ENCODE assay signal across 7 cellular contexts in genomic region chr14:70939693-70940092, GRCh38. TPM values are rescaled to one million over a fixed set of nuclear protein-coding genes. Genes with fewer than 3 reads are reported as not detected.
DNase-seq lines count a peak whose midpoint lies in the region; ATAC-seq lines count a peak whose summit lies in the region.
"Not testable (repeated sequence)": the region's sequence is repeated elsewhere in the genome, so short reads cannot be mapped to it uniquely, and the experiment has no call there.

No MANE protein-coding gene starts in this region.

- H3K27me3 ChIP-seq in CD8-positive, alpha-beta memory T cell (ENCODE audit: insufficient read depth, low read length, poor library complexity, severe bottlenecking); naive thymus-derived CD4-positive, alpha-beta T cell (ENCODE audit: control insufficient read depth in 2 of 2, insufficient read depth in 2 of 2, low read length in 2 of 2): not testable (repeated sequence)

- not testable (repeated sequence) for H3K27me3 Mint-ChIP-seq in CD8-positive, alpha-beta memory T cell; activated CD4-positive, alpha-beta T cell treated with anti-CD3 and anti-CD28 coated beads, Interleukin-2, amount 10 ng/mL, durations not matched to agents 24 days and 14 days; activated CD8-positive, alpha-beta memory T cell treated with anti-CD3 and anti-CD28 coated beads, Interleukin-2, amount 10 ng/mL, durations not matched to agents 7 days and 5 days; activated T-helper 2 cell treated with anti-CD3 and anti-CD28 coated beads, Interferon-gamma antibody, Interleukin-2, Interleukin-4, amounts not matched to agents 10 μg/mL and 5 μg/mL and 100 μg/mL, durations not matched to agents 14 hours and 24 hours and 36 hours (ENCODE audit: low read depth); activated naive CD8-positive, alpha-beta T cell treated with anti-CD3 and anti-CD28 coated beads, Interleukin-2, amount 10 ng/mL, durations not matched to agents 7 days and 5 days; naive thymus-derived CD4-positive, alpha-beta T cell; stimulated activated naive B cell treated with anti-CD40 and anti-IgM and Interleukin-4, amounts not matched to agents 10 μg/mL and 1 μg/mL and 100 μg/mL, for 72 hours

- H3K27ac Mint-ChIP-seq in CD8-positive, alpha-beta memory T cell, result peak overlapping the region in 7 of 8 donors; percentile 88 to 98 (median 93)
- peak overlapping the region; percentile 81 for H3K27ac Mint-ChIP-seq in activated CD4-positive, alpha-beta T cell treated with anti-CD3 and anti-CD28 coated beads, Interleukin-2, amount 10 ng/mL, durations not matched to agents 24 days and 14 days
- H3K27ac Mint-ChIP-seq in activated CD8-positive, alpha-beta memory T cell treated with anti-CD3 and anti-CD28 coated beads, Interleukin-2, amount 10 ng/mL, durations not matched to agents 7 days and 5 days, result peak overlapping the region; percentile 42
- H3K27ac Mint-ChIP-seq in activated T-helper 2 cell treated with anti-CD3 and anti-CD28 coated beads, Interferon-gamma antibody, Interleukin-2, Interleukin-4, amounts not matched to agents 10 μg/mL and 5 μg/mL and 100 μg/mL, durations not matched to agents 14 hours and 24 hours and 36 hours, result peak overlapping the region; percentile 6
- H3K27ac Mint-ChIP-seq in activated naive CD8-positive, alpha-beta T cell treated with anti-CD3 and anti-CD28 coated beads, Interleukin-2, amount 10 ng/mL, durations not matched to agents 7 days and 5 days, result not testable (repeated sequence)
- peak overlapping the region; percentile 80 to 99 (median 92) for H3K27ac Mint-ChIP-seq in naive thymus-derived CD4-positive, alpha-beta T cell
- peak overlapping the region; percentile 53 for H3K27ac Mint-ChIP-seq in stimulated activated naive B cell treated with anti-CD40 and anti-IgM and Interleukin-4, amounts not matched to agents 10 μg/mL and 1 μg/mL and 100 μg/mL, for 72 hours

- not testable (repeated sequence) for DNase-seq in CD8-positive, alpha-beta memory T cell; activated CD4-positive, alpha-beta T cell treated with anti-CD3 and anti-CD28 coated beads, Interleukin-2, amount 10 ng/mL, durations not matched to agents 24 days and 14 days; activated CD8-positive, alpha-beta memory T cell treated with anti-CD3 and anti-CD28 coated beads, Interleukin-2, amount 10 ng/mL, durations not matched to agents 7 days and 5 days; activated T-helper 2 cell treated with anti-CD3 and anti-CD28 coated beads, Interferon-gamma antibody, Interleukin-2, Interleukin-4, amounts not matched to agents 10 μg/mL and 5 μg/mL and 100 μg/mL, durations not matched to agents 14 hours and 24 hours and 36 hours (ENCODE audit: low spot score); activated naive CD8-positive, alpha-beta T cell treated with anti-CD3 and anti-CD28 coated beads, Interleukin-2, amount 10 ng/mL, durations not matched to agents 7 days and 5 days; naive thymus-derived CD4-positive, alpha-beta T cell; stimulated activated naive B cell treated with anti-CD40 and anti-IgM and Interleukin-4, amounts not matched to agents 10 μg/mL and 1 μg/mL and 100 μg/mL, for 72 hours

- peak overlapping the region in 6 of 7 donors; percentile 54 to 83 (median 74) for H3K4me3 Mint-ChIP-seq in CD8-positive, alpha-beta memory T cell
- H3K4me3 Mint-ChIP-seq in activated CD4-positive, alpha-beta T cell treated with anti-CD3 and anti-CD28 coated beads, Interleukin-2, amount 10 ng/mL, durations not matched to agents 24 days and 14 days, result peak overlapping the region; percentile 21
- not testable (repeated sequence) for H3K4me3 Mint-ChIP-seq in activated CD8-positive, alpha-beta memory T cell treated with anti-CD3 and anti-CD28 coated beads, Interleukin-2, amount 10 ng/mL, durations not matched to agents 7 days and 5 days; activated T-helper 2 cell treated with anti-CD3 and anti-CD28 coated beads, Interferon-gamma antibody, Interleukin-2, Interleukin-4, amounts not matched to agents 10 μg/mL and 5 μg/mL and 100 μg/mL, durations not matched to agents 14 hours and 24 hours and 36 hours (ENCODE audit: low read depth); stimulated activated naive B cell treated with anti-CD40 and anti-IgM and Interleukin-4, amounts not matched to agents 10 μg/mL and 1 μg/mL and 100 μg/mL, for 72 hours
- peak overlapping the region; percentile 5 for H3K4me3 Mint-ChIP-seq in activated naive CD8-positive, alpha-beta T cell treated with anti-CD3 and anti-CD28 coated beads, Interleukin-2, amount 10 ng/mL, durations not matched to agents 7 days and 5 days
- peak overlapping the region in 9 of 10 donors; percentile 5 to 74 (median 61) for H3K4me3 Mint-ChIP-seq in naive thymus-derived CD4-positive, alpha-beta T cell

- not testable (repeated sequence) for H3K9me3 ChIP-seq in CD8-positive, alpha-beta memory T cell (ENCODE audit: low read length)
- peaks cover 0 to 21% (median 12%) of the 10 kb centered on the region in 3 experiments for H3K9me3 ChIP-seq in naive thymus-derived CD4-positive, alpha-beta T cell (ENCODE audit: control insufficient read depth in 2 of 3, low read length in 3 of 3)

- peaks cover 6 to 47% (median 31%) of the 10 kb centered on the region in 5 donors for H3K9me3 Mint-ChIP-seq in CD8-positive, alpha-beta memory T cell
- peaks cover 42% of the 10 kb centered on the region for H3K9me3 Mint-ChIP-seq in activated CD4-positive, alpha-beta T cell treated with anti-CD3 and anti-CD28 coated beads, Interleukin-2, amount 10 ng/mL, durations not matched to agents 24 days and 14 days
- H3K9me3 Mint-ChIP-seq in activated CD8-positive, alpha-beta memory T cell treated with anti-CD3 and anti-CD28 coated beads, Interleukin-2, amount 10 ng/mL, durations not matched to agents 7 days and 5 days (ENCODE audit: low read depth), result peaks cover 26% of the 10 kb centered on the region
- H3K9me3 Mint-ChIP-seq in activated T-helper 2 cell treated with anti-CD3 and anti-CD28 coated beads, Interferon-gamma antibody, Interleukin-2, Interleukin-4, amounts not matched to agents 10 μg/mL and 5 μg/mL and 100 μg/mL, durations not matched to agents 14 hours and 24 hours and 36 hours, result peaks cover 54% of the 10 kb centered on the region
- H3K9me3 Mint-ChIP-seq in activated naive CD8-positive, alpha-beta T cell treated with anti-CD3 and anti-CD28 coated beads, Interleukin-2, amount 10 ng/mL, durations not matched to agents 7 days and 5 days, result peaks cover 30% of the 10 kb centered on the region
- peaks cover 18 to 73% (median 53%) of the 10 kb centered on the region in 11 donors for H3K9me3 Mint-ChIP-seq in naive thymus-derived CD4-positive, alpha-beta T cell
- H3K9me3 Mint-ChIP-seq in stimulated activated naive B cell treated with anti-CD40 and anti-IgM and Interleukin-4, amounts not matched to agents 10 μg/mL and 1 μg/mL and 100 μg/mL, for 72 hours, result peaks cover 17 to 30% of the 10 kb centered on the region in 2 donors

- H3K4me1 ChIP-seq in CD8-positive, alpha-beta memory T cell (ENCODE audit: insufficient read depth, low read length), result peaks cover 27% of the 10 kb centered on the region
- peaks cover 25 to 29% of the 10 kb centered on the region in 2 donors for H3K4me1 ChIP-seq in naive thymus-derived CD4-positive, alpha-beta T cell (ENCODE audit: control insufficient read depth in 2 of 2, insufficient read depth in 2 of 2, low read length in 2 of 2)

- H3K4me1 Mint-ChIP-seq in CD8-positive, alpha-beta memory T cell, result peaks cover 87 to 97% (median 88%) of the 10 kb centered on the region in 3 donors
- peaks cover 62% of the 10 kb centered on the region for H3K4me1 Mint-ChIP-seq in activated CD4-positive, alpha-beta T cell treated with anti-CD3 and anti-CD28 coated beads, Interleukin-2, amount 10 ng/mL, durations not matched to agents 24 days and 14 days
- H3K4me1 Mint-ChIP-seq in activated CD8-positive, alpha-beta memory T cell treated with anti-CD3 and anti-CD28 coated beads, Interleukin-2, amount 10 ng/mL, durations not matched to agents 7 days and 5 days, result peaks cover 75% of the 10 kb centered on the region
- peaks cover 58% of the 10 kb centered on the region for H3K4me1 Mint-ChIP-seq in activated T-helper 2 cell treated with anti-CD3 and anti-CD28 coated beads, Interferon-gamma antibody, Interleukin-2, Interleukin-4, amounts not matched to agents 10 μg/mL and 5 μg/mL and 100 μg/mL, durations not matched to agents 14 hours and 24 hours and 36 hours (ENCODE audit: low read depth)
- peaks cover 51% of the 10 kb centered on the region for H3K4me1 Mint-ChIP-seq in activated naive CD8-positive, alpha-beta T cell treated with anti-CD3 and anti-CD28 coated beads, Interleukin-2, amount 10 ng/mL, durations not matched to agents 7 days and 5 days
- peaks cover 53 to 91% (median 84%) of the 10 kb centered on the region in 7 donors for H3K4me1 Mint-ChIP-seq in naive thymus-derived CD4-positive, alpha-beta T cell
- H3K4me1 Mint-ChIP-seq in stimulated activated naive B cell treated with anti-CD40 and anti-IgM and Interleukin-4, amounts not matched to agents 10 μg/mL and 1 μg/mL and 100 μg/mL, for 72 hours, result peaks cover 20 to 46% of the 10 kb centered on the region in 2 donors

- POLR2A ChIA-PET in CD8-positive, alpha-beta memory T cell (lab: Charles Lee); activated naive CD8-positive, alpha-beta T cell treated with anti-CD3 and anti-CD28 coated beads, Interleukin-2, amount 10 ng/mL, durations not matched to agents 7 days and 5 days (lab: Charles Lee): not testable (repeated sequence)
- POLR2A ChIA-PET in naive thymus-derived CD4-positive, alpha-beta T cell (lab: Charles Lee), result interaction anchor here (3.5 to 3.9 kb wide), 2 partner anchors 14 to 34 kb away, joined by 35 to 68 read pairs; partner anchors contain the start of gene PCNX1

- ATAC-seq in activated CD8-positive, alpha-beta memory T cell treated with anti-CD3 and anti-CD28 coated beads, Interleukin-2, amount 10 ng/mL, durations not matched to agents 7 days and 5 days; activated naive CD8-positive, alpha-beta T cell treated with anti-CD3 and anti-CD28 coated beads, Interleukin-2, amount 10 ng/mL, durations not matched to agents 7 days and 5 days (ENCODE audit: low read depth); naive thymus-derived CD4-positive, alpha-beta T cell; stimulated activated naive B cell treated with anti-CD40 and anti-IgM and Interleukin-4, amounts not matched to agents 10 μg/mL and 1 μg/mL and 100 μg/mL, for 72 hours (replicated peaks): not testable (repeated sequence)

- peaks cover 15 to 56% (median 34%) of the 10 kb centered on the region in 3 donors for H3K36me3 Mint-ChIP-seq in CD8-positive, alpha-beta memory T cell
- H3K36me3 Mint-ChIP-seq in activated CD4-positive, alpha-beta T cell treated with anti-CD3 and anti-CD28 coated beads, Interleukin-2, amount 10 ng/mL, durations not matched to agents 24 days and 14 days (ENCODE audit: low read depth), result peaks cover 70% of the 10 kb centered on the region
- peaks cover 65% of the 10 kb centered on the region for H3K36me3 Mint-ChIP-seq in activated CD8-positive, alpha-beta memory T cell treated with anti-CD3 and anti-CD28 coated beads, Interleukin-2, amount 10 ng/mL, durations not matched to agents 7 days and 5 days
- peaks cover 91% of the 10 kb centered on the region for H3K36me3 Mint-ChIP-seq in activated T-helper 2 cell treated with anti-CD3 and anti-CD28 coated beads, Interferon-gamma antibody, Interleukin-2, Interleukin-4, amounts not matched to agents 10 μg/mL and 5 μg/mL and 100 μg/mL, durations not matched to agents 14 hours and 24 hours and 36 hours (ENCODE audit: low read depth)
- peaks cover 76% of the 10 kb centered on the region for H3K36me3 Mint-ChIP-seq in activated naive CD8-positive, alpha-beta T cell treated with anti-CD3 and anti-CD28 coated beads, Interleukin-2, amount 10 ng/mL, durations not matched to agents 7 days and 5 days
- peaks cover 40 to 85% (median 57%) of the 10 kb centered on the region in 5 donors for H3K36me3 Mint-ChIP-seq in naive thymus-derived CD4-positive, alpha-beta T cell
- H3K36me3 Mint-ChIP-seq in stimulated activated naive B cell treated with anti-CD40 and anti-IgM and Interleukin-4, amounts not matched to agents 10 μg/mL and 1 μg/mL and 100 μg/mL, for 72 hours, result peaks cover 42 to 61% of the 10 kb centered on the region in 2 donors

- not testable (repeated sequence) for H3K36me3 ChIP-seq in CD8-positive, alpha-beta memory T cell (ENCODE audit: insufficient read depth, low read length)
- H3K36me3 ChIP-seq in naive thymus-derived CD4-positive, alpha-beta T cell (ENCODE audit: control insufficient read depth in 2 of 3, insufficient read depth in 3 of 3, low read length in 3 of 3), result peaks cover 0 to 13% (median under 1%) of the 10 kb centered on the region in 3 experiments

- not testable (repeated sequence) for H3K27ac ChIP-seq in CD8-positive, alpha-beta memory T cell (ENCODE audit: low read depth, low read length); naive thymus-derived CD4-positive, alpha-beta T cell (ENCODE audit: low read depth, low read length)

- H3K4me3 ChIP-seq in CD8-positive, alpha-beta memory T cell (ENCODE audit: low read length); naive thymus-derived CD4-positive, alpha-beta T cell (ENCODE audit: low read length): not testable (repeated sequence)

- CTCF ChIA-PET in CD8-positive, alpha-beta memory T cell (lab: Charles Lee), result interaction anchor here (2.7 to 4.2 kb wide), 3 partner anchors 10 to 34 kb away, joined by 11 to 45 read pairs (median 44); partner anchors contain the start of gene PCNX1
- CTCF ChIA-PET in activated CD8-positive, alpha-beta memory T cell treated with anti-CD3 and anti-CD28 coated beads, Interleukin-2, amount 10 ng/mL, durations not matched to agents 7 days and 5 days (lab: Charles Lee), result interaction anchor here (1.2 kb wide), 1 partner anchor 12 kb away, joined by 3 read pairs; no protein-coding TSS in a partner anchor
- CTCF ChIA-PET in naive thymus-derived CD4-positive, alpha-beta T cell (lab: Charles Lee), result not testable (repeated sequence)

- intact Hi-C loops in activated CD4-positive, alpha-beta T cell treated with anti-CD3 and anti-CD28 coated beads, Interleukin-2, amount 10 ng/mL, durations not matched to agents 24 days and 14 days (cut with micrococcal nuclease); activated T-helper 2 cell treated with anti-CD3 and anti-CD28 coated beads, Interferon-gamma antibody, Interleukin-2, Interleukin-4, amounts not matched to agents 10 μg/mL and 5 μg/mL and 100 μg/mL, durations not matched to agents 14 hours and 24 hours and 36 hours (cut with micrococcal nuclease); naive thymus-derived CD4-positive, alpha-beta T cell (cut with micrococcal nuclease): not testable (repeated sequence)

RNA-seq across cellular contexts. Expression of gene PCNX1, which starts 32.4 kb away (rescaled TPM):
- 10 to 100 TPM; 37.4 to 46.2 TPM for total RNA-seq in CD8-positive, alpha-beta memory T cell
- polyA plus RNA-seq in CD8-positive, alpha-beta memory T cell, result 13.4 TPM
- total RNA-seq in activated CD4-positive, alpha-beta T cell treated with anti-CD3 and anti-CD28 coated beads, Interleukin-2, amount 10 ng/mL, durations not matched to agents 24 days and 14 days, result 45.5 and 56.0 TPM in 2 replicates
- total RNA-seq in activated CD8-positive, alpha-beta memory T cell treated with anti-CD3 and anti-CD28 coated beads, Interleukin-2, amount 10 ng/mL, durations not matched to agents 7 days and 5 days, result 10 to 100 TPM; 64.4 to 69.2 TPM
- 54.5 and 59.0 TPM in 2 replicates for total RNA-seq in activated T-helper 2 cell treated with anti-CD3 and anti-CD28 coated beads, Interferon-gamma antibody, Interleukin-2, Interleukin-4, amounts not matched to agents 10 μg/mL and 5 μg/mL and 100 μg/mL, durations not matched to agents 14 hours and 24 hours and 36 hours
- total RNA-seq in activated naive CD8-positive, alpha-beta T cell treated with anti-CD3 and anti-CD28 coated beads, Interleukin-2, amount 10 ng/mL, durations not matched to agents 7 days and 5 days, result 10 to 100 TPM; 80.0 to 93.0 TPM
- total RNA-seq in naive thymus-derived CD4-positive, alpha-beta T cell, result 100 to 1,000 TPM in 4 of 5 experiments, 10 to 100 TPM in 1; 80.8 to 114 (median 112) TPM
- polyA plus RNA-seq in naive thymus-derived CD4-positive, alpha-beta T cell, result 10 to 100 TPM; 11.2 to 12.2 TPM
